19 cellular contexts compared by ENCODE assay signal in genomic region chr4:39719804-39720580, GRCh38. TPM values are rescaled to one million over a fixed set of nuclear protein-coding genes. Genes with fewer than 3 reads are reported as not detected.
DNase-seq lines count a peak whose midpoint lies in the region; ATAC-seq, FAIRE-seq and TF ChIP-seq lines count a peak whose summit lies in the region.
"Had no signal": no experiment of that assay in that cellular context is flagged by ENCODE, and none has a peak within 500 bp of the region (broad histone marks: within the 10 kb centered on the region; RNA-seq: fewer than 3 reads in every experiment).

No MANE protein-coding gene starts in this region.

- SMC1A ChIA-PET in GM12878 (lab: Charles Lee; ENCODE audit: uncharacterized antibody, unreplicated experiment): interaction anchor here (0.7 to 2.0 kb wide), 6 partner anchors 12 to 256 kb away, joined by 3 to 11 read pairs (median 3); no protein-coding TSS in a partner anchor

- intact Hi-C loops in CD4-positive, alpha-beta memory T cell (cut with micrococcal nuclease): no loop called here
- intact Hi-C loops in GM12878 (cut with micrococcal nuclease; ENCODE audit: unreplicated experiment): loop anchor here (5.0 kb wide), 1 partner anchor 42 kb away; no protein-coding TSS in a partner anchor
- intact Hi-C loops in naive thymus-derived CD4-positive, alpha-beta T cell (cut with micrococcal nuclease): loop anchor here in 1 of 2 donors (1.0 kb wide), 1 partner anchor 10 kb away; no protein-coding TSS in a partner anchor

- H3K27me3 Mint-ChIP-seq in CD4-positive, alpha-beta memory T cell: no peaks in the 10 kb centered on the region
- H3K27me3 Mint-ChIP-seq in naive thymus-derived CD4-positive, alpha-beta T cell: no peaks in the 10 kb centered on the region

- no peaks in the 10 kb centered on the region for H3K36me3 ChIP-seq in CD4-positive, alpha-beta memory T cell (ENCODE audit: insufficient read depth, low read length)
- H3K36me3 ChIP-seq in GM12878 (ENCODE audit: control insufficient read depth in 2 of 2, insufficient read depth in 2 of 2, low read length in 1 of 2): peaks cover 4 to 9% of the 10 kb centered on the region in 2 experiments; a peak in 2 of 4 replicates
- no peaks in the 10 kb centered on the region for H3K36me3 ChIP-seq in naive thymus-derived CD4-positive, alpha-beta T cell (ENCODE audit: control insufficient read depth in 2 of 3, insufficient read depth in 3 of 3, low read length in 3 of 3)
- H3K36me3 ChIP-seq: pancreas had no signal

- TF ChIP-seq RAD21 in GM12878 (IDR thresholded peaks at IDR 0.05; ENCODE audit: insufficient read depth, low read depth, low read length): no peak

- no peak for TF ChIP-seq CTCF in GM12878 (IDR thresholded peaks at IDR 0.05 in 2 of 3, conservative IDR thresholded peaks at IDR 0.05 in 1 of 3; ENCODE audit: control insufficient read depth in 2 of 3, extremely low read depth in 1 of 3, insufficient read depth in 1 of 3, low read depth in 3 of 3, low read length in 3 of 3)

- no peaks in the 10 kb centered on the region for H3K9me3 Mint-ChIP-seq in CD4-positive, alpha-beta memory T cell
- H3K9me3 Mint-ChIP-seq in naive thymus-derived CD4-positive, alpha-beta T cell: no peaks in the 10 kb centered on the region

- no peak overlapping the region for H3K9ac ChIP-seq in GM12878 (ENCODE audit: control insufficient read depth, insufficient read depth, low read length)

- no peak overlapping the region for H2AFZ ChIP-seq in GM12878 (ENCODE audit: control insufficient read depth, low read depth, low read length)

- H3K4me3 ChIP-seq in CD4-positive, alpha-beta memory T cell (ENCODE audit: low read length in 2 of 2): no peak overlapping the region
- no peak overlapping the region for H3K4me3 ChIP-seq in GM12878
- no peak overlapping the region for H3K4me3 ChIP-seq in naive thymus-derived CD4-positive, alpha-beta T cell (ENCODE audit: low read length)
- H3K4me3 ChIP-seq: body of pancreas, pancreas, spleen had no signal

- H3K27ac ChIP-seq in CD4-positive, alpha-beta memory T cell (ENCODE audit: low read depth, low read length): no peak overlapping the region
- H3K27ac ChIP-seq in GM12878 (ENCODE audit: control insufficient read depth, insufficient read depth): peak overlapping the region; percentile 42
- no peak overlapping the region for H3K27ac ChIP-seq in naive thymus-derived CD4-positive, alpha-beta T cell (ENCODE audit: low read depth, low read length)
- H3K27ac ChIP-seq: body of pancreas, pancreas, spleen had no signal

- no peak for FAIRE-seq in GM12878 (lab: Jason Lieb, UNC)
- FAIRE-seq: pancreas, RCC 7860 had no signal

- no peaks in the 10 kb centered on the region for H3K27me3 ChIP-seq in CD4-positive, alpha-beta memory T cell (ENCODE audit: insufficient read depth, low read length)
- no peaks in the 10 kb centered on the region for H3K27me3 ChIP-seq in GM12878 (replicated peaks in 1 of 2; ENCODE audit: control insufficient read depth in 2 of 2, insufficient read depth in 2 of 2, low read length in 1 of 2)
- H3K27me3 ChIP-seq in naive thymus-derived CD4-positive, alpha-beta T cell (ENCODE audit: control insufficient read depth in 2 of 2, insufficient read depth in 2 of 2, low read length in 2 of 2): no peaks in the 10 kb centered on the region
- H3K27me3 ChIP-seq: body of pancreas, pancreas, spleen had no signal

- POLR2A ChIA-PET in CD4-positive, alpha-beta memory T cell (lab: Charles Lee; ENCODE audit: partially characterized antibody): no interaction called here
- POLR2A ChIA-PET in GM12878 (lab: Charles Lee): interaction anchor here (1.0 to 1.5 kb wide), 4 partner anchors 9 to 193 kb away, joined by 3 to 4 read pairs (median 4); partner anchors contain the start of gene UGDH
- POLR2A ChIA-PET in naive thymus-derived CD4-positive, alpha-beta T cell (lab: Charles Lee): no interaction called here

- H3K27ac Mint-ChIP-seq in CD4-positive, alpha-beta memory T cell: peak overlapping the region; percentile 10 to 84 (median 54)
- H3K27ac Mint-ChIP-seq in naive thymus-derived CD4-positive, alpha-beta T cell: peak overlapping the region; percentile 0 to 77 (median 29)

- H3K4me3 Mint-ChIP-seq in CD4-positive, alpha-beta memory T cell: peak overlapping the region in 3 of 8 donors; percentile 20 to 39 (median 23)
- peak overlapping the region in 4 of 10 donors; percentile 13 to 67 (median 40) for H3K4me3 Mint-ChIP-seq in naive thymus-derived CD4-positive, alpha-beta T cell

- no peaks in the 10 kb centered on the region for H3K9me3 ChIP-seq in CD4-positive, alpha-beta memory T cell (ENCODE audit: control insufficient read depth in 1 of 2, low read length in 2 of 2)
- no peaks in the 10 kb centered on the region for H3K9me3 ChIP-seq in GM12878 (replicated peaks; ENCODE audit: control insufficient read depth, insufficient read depth, low read length)
- H3K9me3 ChIP-seq in naive thymus-derived CD4-positive, alpha-beta T cell (ENCODE audit: control insufficient read depth in 2 of 3, low read length in 3 of 3): no peaks in the 10 kb centered on the region
- H3K9me3 ChIP-seq: body of pancreas, pancreas, spleen had no signal

- ATAC-seq in GM12878 (peak; percentile 64), GM21526 (IDR thresholded peaks at IDR 0.05; ENCODE audit: low FRiP score, unreplicated experiment) (no peak), GM18868 (IDR thresholded peaks at IDR 0.05; ENCODE audit: unreplicated experiment) (no peak)
- ATAC-seq in naive thymus-derived CD4-positive, alpha-beta T cell: no peak
- ATAC-seq: activated CD4-positive, CD25-positive, alpha-beta regulatory T cell treated with anti-CD3 and anti-CD28 coated beads, Interleukin-2, amount 50 U/mL, for 24 hours; body of pancreas had no signal

- H3K4me2 ChIP-seq in GM12878 (ENCODE audit: control insufficient read depth, insufficient read depth): no peak overlapping the region

- H3K4me1 ChIP-seq in CD4-positive, alpha-beta memory T cell (ENCODE audit: insufficient read depth, low read length): peaks cover 48% of the 10 kb centered on the region
- H3K4me1 ChIP-seq in GM12878 (ENCODE audit: control insufficient read depth, insufficient read depth, low read length): peaks cover 35% of the 10 kb centered on the region
- H3K4me1 ChIP-seq in naive thymus-derived CD4-positive, alpha-beta T cell (ENCODE audit: control insufficient read depth in 2 of 2, insufficient read depth in 2 of 2, low read length in 2 of 2): peaks cover 9% of the 10 kb centered on the region in 2 donors

- no peak for TF ChIP-seq POLR2A in GM12878 (IDR thresholded peaks at IDR 0.05; ENCODE audit: low read depth, low read length)

- BruUV-seq in GM12878 (replicated peaks; lab: Mats Ljungman, UMichigan): no TSS peak

- RAD21 ChIA-PET in GM12878 (lab: Charles Lee; ENCODE audit: unreplicated experiment): interaction anchor here (0.6 to 1.4 kb wide), 3 partner anchors 10 to 176 kb away, joined by 3 read pairs; no protein-coding TSS in a partner anchor

- H3K79me2 ChIP-seq in GM12878 (ENCODE audit: control insufficient read depth, insufficient read depth, low read length): peaks cover 86% of the 10 kb centered on the region

- H3K4me1 Mint-ChIP-seq in CD4-positive, alpha-beta memory T cell: peaks cover 33 to 58% (median 44%) of the 10 kb centered on the region in 4 donors
- H3K4me1 Mint-ChIP-seq in naive thymus-derived CD4-positive, alpha-beta T cell: peaks cover 40 to 67% (median 57%) of the 10 kb centered on the region in 7 donors

- CTCF ChIA-PET in CD4-positive, alpha-beta memory T cell (lab: Charles Lee; ENCODE audit: partially characterized antibody): no interaction called here
- CTCF ChIA-PET in GM12878 (lab: Yijun Ruan, JAX): interaction anchor here (0.6 to 1.2 kb wide), 4 partner anchors 10 to 254 kb away, joined by 3 to 5 read pairs (median 3); no protein-coding TSS in a partner anchor
- CTCF ChIA-PET in naive thymus-derived CD4-positive, alpha-beta T cell (lab: Charles Lee): interaction anchor here (0.7 kb wide), 1 partner anchor 374 kb away, joined by 6 read pairs; no protein-coding TSS in a partner anchor

- no peak for TF ChIP-seq EP300 in GM12878 (IDR thresholded peaks at IDR 0.05; ENCODE audit: borderline replicate concordance in 1 of 2, control insufficient read depth in 1 of 2, low read depth in 2 of 2, low read length in 2 of 2)

- DNase-seq in CD4-positive, alpha-beta memory T cell: no peak
- DNase-seq in HPDE6-E6E7 (ENCODE audit: extremely low spot score) (peak; percentile 13), GM12878 (ENCODE audit: low read depth, low spot score) (no peak), NCI-H2227 (lab: John Stamatoyannopoulos, UW; ENCODE audit: unreplicated experiment) (no peak)
- no peak for DNase-seq in naive thymus-derived CD4-positive, alpha-beta T cell
- no peak for DNase-seq in activated CD4-positive, alpha-beta T cell treated with anti-CD3 and anti-CD28 coated beads for 4 hours
- DNase-seq: activated T-cell treated with anti-CD3 and anti-CD28 coated beads, Interleukin-2, amount 50 U/mL, for 1 hour; body of pancreas; DMS79 treated with DMSO at 0.1 percent for 48 hours; foreskin melanocyte; mesendoderm; NCI-H1694 treated with DMSO at 0.1 percent for 48 hours; NCI-H510A; pancreas; spleen had no signal

- peaks cover 13 to 26% of the 10 kb centered on the region in 2 donors for H3K36me3 Mint-ChIP-seq in CD4-positive, alpha-beta memory T cell
- H3K36me3 Mint-ChIP-seq in naive thymus-derived CD4-positive, alpha-beta T cell: peaks cover 5 to 22% (median 13%) of the 10 kb centered on the region in 5 donors

- H4K20me1 ChIP-seq in GM12878 (ENCODE audit: control insufficient read depth, insufficient read depth): no peaks in the 10 kb centered on the region

- in situ Hi-C loops in GM12878 (cut with MboI): no loop called here

RNA-seq across cellular contexts. Expression of gene UBE2K, which starts 22.1 kb away (rescaled TPM):
- 10 to 100 TPM; 45.0 to 51.2 TPM for total RNA-seq in CD4-positive, alpha-beta memory T cell
- polyA plus RNA-seq in CD4-positive, alpha-beta memory T cell: 10 to 100 TPM; 53.9 to 79.5 TPM
- 34.6 and 36.7 TPM in 2 replicates for total RNA-seq in GM12878 (2013; cell fraction: nucleolus; rRNA removed)
- 20.5 and 22.5 TPM in 2 replicates for total RNA-seq in GM12878 (2014; rRNA removed)
- 17.0 and 20.0 TPM in 2 replicates for total RNA-seq in GM12878 (2014; rRNA removed; fragmentation: Illumina TruSeq; extraction: Trizol)
- total RNA-seq in GM12878 (2021): 71.4 and 78.5 TPM in 2 replicates
- polyA plus RNA-seq in GM12878 (2011; ENCODE audit: low read depth): 47.3 TPM
- polyA plus RNA-seq in GM12878 (2011; rRNA removed): 111 and 158 TPM in 2 replicates
- 50.9 and 51.8 TPM in 2 replicates for polyA plus RNA-seq in GM12878 (2011; cell fraction: cytosol; rRNA removed)
- 18.6 and 26.0 TPM in 2 replicates for polyA plus RNA-seq in GM12878 (2011; cell fraction: nucleus; rRNA removed)
- polyA plus RNA-seq in GM12878 (2012): 83.2 and 83.3 TPM in 2 replicates
- polyA plus RNA-seq in GM12878 (2014; fragmentation: Illumina TruSeq; extraction: Trizol): 55.4 and 67.2 TPM in 2 replicates
- 10 to 100 TPM; 54.3 to 96.4 TPM for polyA plus RNA-seq in GM12878 (2014; fragmentation: Nextera tagmentation; extraction: Ambion mirVana)
- polyA plus RNA-seq in GM12878 (2014; rRNA removed): 79.6 and 102 TPM in 2 replicates
- 100 to 1,000 TPM; 113 to 141 TPM for polyA plus RNA-seq in GM12878 (2016; fragmentation: Nextera tagmentation; extraction: Ambion mirVana)
- polyA minus RNA-seq in GM12878 (2011; rRNA and poly(A)+ RNA removed): 23.8 and 35.3 TPM in 2 replicates
- 14.8 and 20.2 TPM in 2 replicates for polyA minus RNA-seq in GM12878 (2011; cell fraction: cytosol; rRNA and poly(A)+ RNA removed)
- polyA minus RNA-seq in GM12878 (2011; cell fraction: nucleus; rRNA and poly(A)+ RNA removed): 5.4 and 15.5 TPM in 2 replicates
- total RNA-seq in naive thymus-derived CD4-positive, alpha-beta T cell: 10 to 100 TPM; 31.1 to 85.0 (median 43.7) TPM
- 10 to 100 TPM; 47.4 to 49.3 TPM for polyA plus RNA-seq in naive thymus-derived CD4-positive, alpha-beta T cell
